Comparison of ENCODE assay signal across 15 cellular contexts in genomic region chr2:128607981-128608506, GRCh38.
DNase-seq lines count a peak whose midpoint lies in the region; ATAC-seq and TF ChIP-seq lines count a peak whose summit lies in the region.
"Had no signal": no experiment of that assay in that cellular context is flagged by ENCODE, and none has a peak within 500 bp of the region (broad histone marks: within the 10 kb centered on the region; RNA-seq: fewer than 3 reads in every experiment).

No MANE protein-coding gene starts in this region.

- POLR2A ChIA-PET in PC-3 (lab: Charles Lee; ENCODE audit: unreplicated experiment), result no interaction called here

- no peaks in the 10 kb centered on the region for H3K9me3 ChIP-seq in PC-3 (ENCODE audit: low read length)
- H3K9me3 ChIP-seq in osteoblast (ENCODE audit: low read depth, low read length), result no peaks in the 10 kb centered on the region
- H3K9me3 ChIP-seq: heart left ventricle, ovary, SJCRH30 had no signal

- H3F3A ChIP-seq in PC-3 (ENCODE audit: low read length, unreplicated experiment), result no peaks in the 10 kb centered on the region

- H3K4me3 ChIP-seq in PC-3 (ENCODE audit: low read length) (peak overlapping the region; percentile 27; the same call in 1 of the 2 replicates), osteoblast (ENCODE audit: insufficient read depth, low read length) (peak overlapping the region; percentile 56)
- H3K4me3 ChIP-seq: ovary, SJCRH30 had no signal

- H3K4me1 ChIP-seq in PC-3 (ENCODE audit: insufficient read depth, low read length) (no peaks in the 10 kb centered on the region), osteoblast (ENCODE audit: insufficient read depth, low read length) (no peaks in the 10 kb centered on the region)
- H3K4me1 ChIP-seq: SJCRH30 had no signal

- CTCF ChIA-PET in PC-3 (lab: Charles Lee), result no interaction called here

- H4K20me1 ChIP-seq in PC-3 (ENCODE audit: low read length) (no peaks in the 10 kb centered on the region), osteoblast (ENCODE audit: insufficient read depth, low read length) (no peaks in the 10 kb centered on the region)

- H3K9ac ChIP-seq in PC-3 (ENCODE audit: low read length), result no peak overlapping the region

- H3K27me3 ChIP-seq in PC-3 (ENCODE audit: low read length) (peaks cover 29% of the 10 kb centered on the region), osteoblast (ENCODE audit: insufficient read depth, low read length) (no peaks in the 10 kb centered on the region)
- H3K27me3 ChIP-seq: ovary, SJCRH30 had no signal

- DNase-seq in EH (ENCODE audit: low read depth) (peak; percentile 32), PC-3 (peak; percentile 4), fibroblast of peridontal ligament (ENCODE audit: extremely low read depth) (peak; percentile 9), osteoblast (ENCODE audit: insufficient read length, low spot score, missing footprints) (peak; percentile 93), NCI-H524 treated with DMSO at 0.1 percent for 48 hours (lab: John Stamatoyannopoulos, UW) (no peak), GM19238 (ENCODE audit: insufficient read length, low spot score) (no peak)
- DNase-seq: endodermal cell; NCI-H446 treated with DMSO at 0.1 percent for 48 hours; SJCRH30; stimulated activated CD4-positive, alpha-beta T cell treated with anti-CD3 and anti-CD28 coated beads, Interleukin-2, amount 100 ng/mL, for 48 hours; stimulated activated naive CD8-positive, alpha-beta T cell treated with anti-CD3 and anti-CD28 coated beads, Interleukin-15, amount 100 ng/mL, for 72 hours had no signal

- H3K9me2 ChIP-seq in PC-3 (replicated peaks; ENCODE audit: low read length), result no peaks in the 10 kb centered on the region

- H3K36me3 ChIP-seq in PC-3 (ENCODE audit: low read depth, low read length), result no peaks in the 10 kb centered on the region
- H3K36me3 ChIP-seq in osteoblast (ENCODE audit: insufficient read depth, low read length), result no peaks in the 10 kb centered on the region
- H3K36me3 ChIP-seq: heart left ventricle, ovary, SJCRH30 had no signal

- ATAC-seq in PC-3 (peak; percentile 15; the same call in 1 of the 2 replicates), HG03196 (IDR thresholded peaks at IDR 0.05; ENCODE audit: unreplicated experiment) (no peak), HG03521 (IDR thresholded peaks at IDR 0.05; ENCODE audit: unreplicated experiment) (no peak)
- ATAC-seq: heart left ventricle; stimulated activated naive CD8-positive, alpha-beta T cell treated with anti-CD3 and anti-CD28 coated beads, Interleukin-15, amount 100 ng/mL, for 72 hours had no signal

- H3K79me2 ChIP-seq in PC-3 (ENCODE audit: low read length), result no peaks in the 10 kb centered on the region
- no peaks in the 10 kb centered on the region for H3K79me2 ChIP-seq in osteoblast (ENCODE audit: insufficient read depth, low read length)

- H3K4me2 ChIP-seq in PC-3 (ENCODE audit: low read length) (peak overlapping the region; percentile 49), osteoblast (ENCODE audit: insufficient read depth, low read length) (peak overlapping the region; percentile 66)

- BruUV-seq in PC-3 (replicated peaks; lab: Mats Ljungman, UMichigan), result no TSS peak

- no peak overlapping the region for H3K27ac ChIP-seq in PC-3 (ENCODE audit: low read length)
- H3K27ac ChIP-seq in osteoblast (ENCODE audit: low read depth, low read length), result no peak overlapping the region
- H3K27ac ChIP-seq: heart left ventricle, ovary, SJCRH30 had no signal

- intact Hi-C loops in PC-3 (cut with micrococcal nuclease), result no loop called here

- TF ChIP-seq CTCF in PC-3 (conservative IDR thresholded peaks at IDR 0.05; ENCODE audit: low read depth, low read length), result no peak
- TF ChIP-seq CTCF in osteoblast (IDR thresholded peaks at IDR 0.05; ENCODE audit: extremely low read depth, low read depth, low read length), result no peak

- H2AFZ ChIP-seq in PC-3 (ENCODE audit: low read length) (peak overlapping the region; percentile 55; the same call in 1 of the 2 replicates), osteoblast (ENCODE audit: low read length) (peak overlapping the region; percentile 78)

Comparison
In these comparisons a context has a peak if more than half of its experiments do, and no peak if none do; other contexts are left out.
1. DNase-seq: peak in EH (single experiment), PC-3 (single experiment), fibroblast of peridontal ligament (single experiment) and osteoblast (single experiment); none in NCI-H524 treated with DMSO at 0.1 percent for 48 hours (single experiment) and GM19238 (single experiment).